Comparison of ENCODE assay signal across 16 cellular contexts in genomic region chr1:156006666-156007376, GRCh38. TPM values are rescaled to one million over a fixed set of nuclear protein-coding genes. Genes with fewer than 3 reads are reported as not detected.
DNase-seq lines count a peak whose midpoint lies in the region; ATAC-seq and TF ChIP-seq lines count a peak whose summit lies in the region.
"Had no signal": no experiment of that assay in that cellular context is flagged by ENCODE, and none has a peak within 500 bp of the region (broad histone marks: within the 10 kb centered on the region; RNA-seq: fewer than 3 reads in every experiment).

No MANE protein-coding gene starts in this region.

- POLR2A ChIA-PET in WTC11 (lab: Charles Lee) = interaction anchor here (0.6 kb wide), 1 partner anchor 808 kb away, joined by 3 read pairs; no protein-coding TSS in a partner anchor

- H3K27ac ChIP-seq in 22Rv1 = peak overlapping the region; percentile 42
- peak overlapping the region; percentile 5 to 39 for H3K27ac ChIP-seq in left lung
- H3K27ac ChIP-seq: colonic mucosa had no signal

- TF ChIP-seq CTCF in 22Rv1 (IDR thresholded peaks at IDR 0.05) (no peak), WTC11 (IDR thresholded peaks at IDR 0.05) (no peak), left lung (IDR thresholded peaks at IDR 0.05) (no peak)

- peaks cover 2% of the 10 kb centered on the region; the same call in 1 of the 2 replicates for H3K4me1 Mint-ChIP-seq in WTC11

- peaks cover 28% of the 10 kb centered on the region for H3K36me3 Mint-ChIP-seq in WTC11

- ATAC-seq in WTC11 = no peak
- no peak for ATAC-seq in left lung
- ATAC-seq in GM18505 (IDR thresholded peaks at IDR 0.05; ENCODE audit: unreplicated experiment) = no peak
- ATAC-seq in GM19324 (IDR thresholded peaks at IDR 0.05; ENCODE audit: low FRiP score, unreplicated experiment) = no peak
- ATAC-seq in HG02885 (IDR thresholded peaks at IDR 0.05; ENCODE audit: poor library complexity, unreplicated experiment) = no peak
- ATAC-seq: stimulated activated naive CD8-positive, alpha-beta T cell treated with anti-CD3 and anti-CD28 coated beads, Interleukin-15, Interleukin-2, amounts not matched to agents 100 U/mL and 50 U/mL, for 24 hours had no signal

- H3K27me3 ChIP-seq in left lung = no peaks in the 10 kb centered on the region
- H3K27me3 ChIP-seq: colonic mucosa had no signal

- H3K27ac Mint-ChIP-seq in WTC11 = peak overlapping the region; percentile 37
- H3K27ac Mint-ChIP-seq: activated naive CD8-positive, alpha-beta T cell treated with anti-CD3 and anti-CD28 coated beads for 36 hours had no signal

- CTCF ChIA-PET in WTC11 (lab: Charles Lee) = interaction anchor here (0.7 to 3.4 kb wide), 5 partner anchors 19 to 123 kb away, joined by 3 to 19 read pairs (median 3); no protein-coding TSS in a partner anchor

- no peaks in the 10 kb centered on the region for H3K9me3 ChIP-seq in left lung
- H3K9me3 ChIP-seq: colonic mucosa had no signal

- peaks cover 5 to 55% of the 10 kb centered on the region in 2 donors for H3K36me3 ChIP-seq in left lung

- intact Hi-C loops in left lung (cut with DNase I) = no loop called here

- no peak for TF ChIP-seq POLR2A in GM18505 (IDR thresholded peaks at IDR 0.05; ENCODE audit: borderline replicate concordance, extremely low read depth, insufficient read depth, insufficient read length)

- peak; percentile 32 for DNase-seq in EH (ENCODE audit: low read depth)
- no peak for DNase-seq in WTC11 (ENCODE audit: low spot score)
- DNase-seq in left lung = no peak
- no peak for DNase-seq in NCI-H524 (lab: John Stamatoyannopoulos, UW)
- DNase-seq: activated naive CD8-positive, alpha-beta T cell treated with anti-CD3 and anti-CD28 coated beads for 36 hours; colonic mucosa; GDM1; H7; NCI-H1092; NCI-H2227 treated with DMSO at 0.1 percent for 48 hours; stimulated activated naive CD8-positive, alpha-beta T cell treated with anti-CD3 and anti-CD28 coated beads, Interleukin-15, Interleukin-2, amounts not matched to agents 100 U/mL and 50 U/mL, for 24 hours had no signal

- no peaks in the 10 kb centered on the region for H3K9me3 Mint-ChIP-seq in WTC11
- H3K9me3 Mint-ChIP-seq: activated naive CD8-positive, alpha-beta T cell treated with anti-CD3 and anti-CD28 coated beads for 36 hours had no signal

- H3K4me1 ChIP-seq in left lung = peaks cover 0 to 10% of the 10 kb centered on the region in 2 donors

- no peak overlapping the region for H3K4me3 ChIP-seq in left lung
- H3K4me3 ChIP-seq: colonic mucosa had no signal

- H3K27me3 Mint-ChIP-seq in WTC11 (ENCODE audit: low read depth) = no peaks in the 10 kb centered on the region
- H3K27me3 Mint-ChIP-seq: activated naive CD8-positive, alpha-beta T cell treated with anti-CD3 and anti-CD28 coated beads for 36 hours had no signal

- H3K4me3 Mint-ChIP-seq in WTC11 = no peak overlapping the region
- H3K4me3 Mint-ChIP-seq: activated naive CD8-positive, alpha-beta T cell treated with anti-CD3 and anti-CD28 coated beads for 36 hours had no signal

TF ChIP-seq in WTC11, 78 proteins besides CTCF, POLR2A, EP300 and RAD21:
- TF ChIP-seq JAZF1 (CRISPR knock-in tag; IDR thresholded peaks at IDR 0.05) (no peak), CREM (CRISPR knock-in tag; IDR thresholded peaks at IDR 0.05) (no peak), ETV6 (CRISPR knock-in tag; IDR thresholded peaks at IDR 0.05) (no peak), ZBTB21 (CRISPR knock-in tag; IDR thresholded peaks at IDR 0.05; ENCODE audit: borderline replicate concordance) (no peak), PRRX2 (CRISPR knock-in tag; IDR thresholded peaks at IDR 0.05) (no peak), ZNF423 (CRISPR knock-in tag; IDR thresholded peaks at IDR 0.05) (no peak), ZNF121 (CRISPR knock-in tag; IDR thresholded peaks at IDR 0.05) (no peak), AR (CRISPR knock-in tag; IDR thresholded peaks at IDR 0.05) (no peak), TCF7 (CRISPR knock-in tag; IDR thresholded peaks at IDR 0.05; ENCODE audit: low read depth) (no peak), EMX1 (CRISPR knock-in tag; IDR thresholded peaks at IDR 0.05) (no peak), PRDM15 (CRISPR knock-in tag; IDR thresholded peaks at IDR 0.05) (no peak)

RNA-seq across cellular contexts. Expression of gene SSR2, which starts 13.9 kb away (rescaled TPM):
- 172 to 175 TPM (median 174 TPM) in 3 replicates for total RNA-seq in WTC11 (2021)
- 100 to 1,000 TPM; 284 to 296 TPM for total RNA-seq in left lung

RNA-seq across cellular contexts. Expression of gene ARHGEF2, which starts 28.5 kb away (rescaled TPM):
- total RNA-seq in WTC11 (2021) (60.0 to 69.5 TPM (median 66.2 TPM) in 3 replicates), left lung (100 to 1,000 TPM; 158 to 290 TPM)

RNA-seq across cellular contexts. Expression of gene UBQLN4, which starts 46.8 kb away (rescaled TPM):
- total RNA-seq in WTC11 (2021) (35.0 to 37.3 TPM (median 36.3 TPM) in 3 replicates), left lung (10 to 100 TPM; 28.7 to 35.9 TPM)

RNA-seq across cellular contexts. Expression of gene LAMTOR2, which starts 47.8 kb away (rescaled TPM):
- total RNA-seq in WTC11 (2021) (62.4 to 75.7 TPM (median 73.8 TPM) in 3 replicates), left lung (10 to 100 TPM; 65.4 to 71.0 TPM)

RNA-seq across cellular contexts. Expression of gene RAB25, which starts 54.1 kb away (rescaled TPM):
- total RNA-seq in WTC11 (2021) (61.9 to 82.8 TPM (median 82.5 TPM) in 3 replicates), left lung (100 to 1,000 TPM in 1 of 2 donors, 10 to 100 TPM in 1; 59.4 to 148 TPM)
- total RNA-seq: OCI-LY7 had no signal
